9 cellular contexts compared by ENCODE assay signal in the genomic region with DNA sequence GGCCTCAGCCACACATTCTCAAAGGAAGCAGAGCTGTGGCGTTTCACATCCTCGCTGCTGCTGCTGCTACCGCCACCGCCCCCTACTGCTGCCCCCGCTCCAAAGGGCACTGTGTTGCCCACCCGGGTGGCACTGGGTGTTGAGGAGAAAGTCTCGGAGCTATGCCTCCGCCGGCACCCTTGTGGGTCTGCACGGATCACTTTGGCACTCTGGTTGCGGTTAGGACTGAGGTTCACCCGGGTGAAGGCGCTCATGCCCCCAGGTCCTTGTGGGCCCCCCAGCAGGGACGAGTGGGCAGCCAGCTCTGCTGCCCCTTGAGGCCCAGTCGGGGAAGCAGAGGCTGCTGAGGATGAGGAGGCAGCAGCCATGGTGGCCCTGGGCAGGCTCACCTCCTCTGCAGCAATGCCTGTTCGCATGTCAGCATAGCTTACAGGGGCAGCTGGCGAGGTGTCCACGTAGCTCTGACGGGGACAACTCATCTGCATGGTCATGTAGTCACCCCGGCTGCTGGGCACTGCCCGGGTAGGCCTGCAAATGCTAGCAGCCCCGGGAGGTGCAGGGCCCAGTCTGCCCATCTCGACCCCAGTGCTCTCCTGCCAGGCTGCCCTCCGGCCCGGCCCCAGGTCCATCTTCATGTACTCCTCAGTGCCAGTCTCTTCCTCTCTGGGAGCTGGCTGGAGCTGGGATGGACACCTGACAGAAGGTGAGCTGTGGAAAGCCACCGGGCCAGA. TPM values are rescaled to one million over a fixed set of nuclear protein-coding genes. Genes with fewer than 3 reads are reported as not detected.
DNase-seq lines count a peak whose midpoint lies in the region; ATAC-seq and TF ChIP-seq lines count a peak whose summit lies in the region.
"Had no signal": no experiment of that assay in that cellular context is flagged by ENCODE, and none has a peak within 500 bp of the region (broad histone marks: within the 10 kb centered on the region; RNA-seq: fewer than 3 reads in every experiment).

No MANE protein-coding gene starts in this region.

- CTCF ChIA-PET in BJ (lab: Yijun Ruan, JAX): interaction anchor here (0.6 to 2.3 kb wide), 17 partner anchors 34 to 1126 kb away, joined by 3 to 12 read pairs (median 4); no protein-coding TSS in a partner anchor

- peaks cover 10% of the 10 kb centered on the region for H3K36me3 Mint-ChIP-seq in osteocyte (ENCODE audit: unreplicated experiment)
- H3K36me3 Mint-ChIP-seq: naive thymus-derived CD8-positive, alpha-beta T cell had no signal

- no peaks in the 10 kb centered on the region for H3K9me3 Mint-ChIP-seq in osteocyte (ENCODE audit: unreplicated experiment)
- H3K9me3 Mint-ChIP-seq: naive thymus-derived CD8-positive, alpha-beta T cell had no signal

- ATAC-seq in HG02938 (IDR thresholded peaks at IDR 0.05; ENCODE audit: unreplicated experiment): no peak
- ATAC-seq: naive thymus-derived CD8-positive, alpha-beta T cell had no signal

- H3K4me3 ChIP-seq in BJ (ENCODE audit: low read depth, low read length) (peak overlapping the region; percentile 99), fibroblast of the aortic adventitia (ENCODE audit: low read depth, low read length) (peak overlapping the region; percentile 82)

- H3K4me1 Mint-ChIP-seq in osteocyte (ENCODE audit: unreplicated experiment): peaks cover 72% of the 10 kb centered on the region

- H3K27me3 ChIP-seq in BJ (ENCODE audit: control insufficient read depth, insufficient read depth, low read length): no peaks in the 10 kb centered on the region

- peaks cover 29% of the 10 kb centered on the region for H3K36me3 ChIP-seq in BJ (ENCODE audit: control insufficient read depth, insufficient read depth, low read length)

- TF ChIP-seq CTCF in BJ (IDR thresholded peaks at IDR 0.05; ENCODE audit: insufficient read depth, low read depth, low read length) (peak; percentile 49), fibroblast of the aortic adventitia (IDR thresholded peaks at IDR 0.05; ENCODE audit: insufficient read depth, low read length) (peak; percentile 23), osteocyte (IDR thresholded peaks at IDR 0.05) (no peak)

- POLR2A ChIA-PET in BJ (lab: Charles Lee): no interaction called here

- no peak for DNase-seq in BJ (ENCODE audit: low read depth)
- DNase-seq in RPMI7951 (ENCODE audit: low read depth): peak; percentile 52
- no peak for DNase-seq in fibroblast of the aortic adventitia (ENCODE audit: low read depth)
- no peak for DNase-seq in osteocyte (ENCODE audit: extremely low spot score, unreplicated experiment)
- DNase-seq in AML-193 (lab: John Stamatoyannopoulos, UW): no peak
- DNase-seq in stimulated activated CD4-positive, alpha-beta T cell treated with anti-CD3 and anti-CD28 coated beads, Interleukin-4, amount 100 ng/mL, for 1 hour: no peak
- DNase-seq in UCSD-AML1 (lab: John Stamatoyannopoulos, UW; ENCODE audit: unreplicated experiment): no peak

- H3K27ac Mint-ChIP-seq in osteocyte (ENCODE audit: unreplicated experiment): peak overlapping the region; percentile 88

- peak overlapping the region; percentile 48 for H3K4me3 Mint-ChIP-seq in osteocyte (ENCODE audit: unreplicated experiment)

- no peaks in the 10 kb centered on the region for H3K27me3 Mint-ChIP-seq in osteocyte (ENCODE audit: unreplicated experiment)
- H3K27me3 Mint-ChIP-seq: naive thymus-derived CD8-positive, alpha-beta T cell had no signal

RNA-seq across cellular contexts. Expression of a gene that starts 4.2 kb away (rescaled TPM):
- 12.4 and 13.0 TPM in 2 replicates for polyA plus RNA-seq in BJ (2011; rRNA removed)
- 22.7 and 26.8 TPM in 2 replicates for polyA minus RNA-seq in BJ (2011; rRNA and poly(A)+ RNA removed)
- total RNA-seq in RPMI7951 (2014; rRNA removed; shearing (Covaris generic)): 14.2 and 18.4 TPM in 2 replicates
- 8.2 and 29.7 TPM in 2 replicates for total RNA-seq in fibroblast of the aortic adventitia (ENCODE audit: low replicate concordance)
- total RNA-seq in osteocyte: 19.8 and 20.0 TPM in 2 replicates

RNA-seq across cellular contexts. Expression of a gene that starts 40.4 kb away (rescaled TPM):
- 29.2 and 51.6 TPM in 2 replicates for polyA plus RNA-seq in BJ (2011; rRNA removed)
- polyA minus RNA-seq in BJ (2011; rRNA and poly(A)+ RNA removed): 40.8 and 44.5 TPM in 2 replicates
- total RNA-seq in RPMI7951 (2014; rRNA removed; shearing (Covaris generic)): 7.9 and 11.0 TPM in 2 replicates
- total RNA-seq in fibroblast of the aortic adventitia (ENCODE audit: low replicate concordance): 19.5 and 45.0 TPM in 2 replicates
- total RNA-seq in osteocyte: 27.7 and 32.7 TPM in 2 replicates
